Comparison of ENCODE assay signal across 12 cellular contexts in the genomic region with DNA sequence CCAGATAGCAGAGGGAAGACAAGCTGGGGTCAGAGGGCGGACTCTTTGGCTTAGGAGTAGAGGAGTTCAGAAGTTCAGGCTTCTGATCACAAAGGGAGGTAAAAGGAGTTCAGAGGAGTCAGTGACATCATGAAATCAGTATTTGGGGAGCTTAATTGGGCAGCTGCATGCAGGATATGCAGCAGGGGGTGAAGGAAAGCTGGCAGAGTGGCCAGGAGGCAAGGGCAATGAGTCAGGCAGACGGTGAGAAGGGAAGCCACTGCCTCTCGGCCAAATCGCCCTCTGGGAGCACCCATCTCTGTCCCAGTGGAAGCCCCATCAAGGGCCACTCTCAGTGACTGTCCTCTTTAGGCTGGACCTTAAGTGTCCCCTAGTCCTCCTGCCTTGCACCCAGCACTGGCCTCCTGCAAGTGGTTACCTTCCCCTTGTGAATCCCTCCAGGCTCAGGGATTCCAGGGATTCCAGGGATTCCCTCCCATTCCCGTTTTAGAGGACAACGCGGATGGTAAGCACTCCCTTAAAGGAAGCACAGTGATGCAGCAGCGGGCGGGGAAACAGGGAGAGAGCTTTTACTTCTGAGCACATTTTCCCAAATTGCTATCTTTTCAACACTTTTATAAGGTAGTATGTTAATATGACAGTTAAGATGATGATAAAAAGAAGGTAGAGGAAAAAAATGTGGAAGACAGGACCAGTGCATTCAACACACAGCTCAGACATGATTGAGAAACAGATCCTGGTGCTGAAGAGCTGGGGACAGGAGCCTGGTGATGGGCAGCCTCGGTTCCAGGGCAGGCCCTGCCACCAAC.
DNase-seq lines count a peak whose midpoint lies in the region; TF ChIP-seq lines count a peak whose summit lies in the region.
"Had no signal": no experiment of that assay in that cellular context is flagged by ENCODE, and none has a peak within 500 bp of the region (broad histone marks: within the 10 kb centered on the region; RNA-seq: fewer than 3 reads in every experiment).

No MANE protein-coding gene starts in this region.

- peaks cover 17% of the 10 kb centered on the region; the same call in 1 of the 2 replicates for H3F3A ChIP-seq in PC-9 (ENCODE audit: insufficient read depth, low read depth)

- TF ChIP-seq EP300 in sigmoid colon (IDR thresholded peaks at IDR 0.05): no peak

- H3K27ac ChIP-seq in PC-9 (peak overlapping the region; percentile 57), sigmoid colon (peak overlapping the region; percentile 46 to 86 (median 76))
- H3K27ac ChIP-seq: colonic mucosa, SK-N-MC, skin epidermis had no signal

- 70% methylated on average over 10 of the region's 10 CpGs for WGBS in sigmoid colon, 2 donors

- TF ChIP-seq CTCF in PC-9 (conservative IDR thresholded peaks at IDR 0.05) (no peak), foreskin fibroblast (IDR thresholded peaks at IDR 0.05; ENCODE audit: low read depth, low read length) (no peak), sigmoid colon (IDR thresholded peaks at IDR 0.05) (no peak)

- H2AFZ ChIP-seq in PC-9: peak overlapping the region; percentile 60; the same call in 1 of the 2 replicates

- BruUV-seq in PC-9 (replicated peaks; lab: Mats Ljungman, UMichigan): no TSS peak

- peaks cover 34% of the 10 kb centered on the region for H3K4me1 ChIP-seq in PC-9 (replicated peaks; ENCODE audit: insufficient read depth)
- peaks cover 0 to 62% (median 59%) of the 10 kb centered on the region in 4 donors for H3K4me1 ChIP-seq in sigmoid colon

- CTCF ChIA-PET in PC-9 (lab: Charles Lee): no interaction called here

- POLR2A ChIA-PET in PC-9 (lab: Charles Lee; ENCODE audit: unreplicated experiment): interaction anchor here (0.6 to 1.0 kb wide), 2 partner anchors 18 to 72 kb away, joined by 4 to 8 read pairs; no protein-coding TSS in a partner anchor

- no peaks in the 10 kb centered on the region for H3K9me3 ChIP-seq in PC-9 (ENCODE audit: insufficient read depth, low read depth)
- H3K9me3 ChIP-seq in sigmoid colon: no peaks in the 10 kb centered on the region
- H3K9me3 ChIP-seq: colonic mucosa had no signal

- DNase-seq in GM04504 (ENCODE audit: low read depth) (peak; percentile 24), PC-9 (peak; percentile 52 to 79), foreskin fibroblast (peak; percentile 53 to 70), sigmoid colon (no peak), middle frontal gyrus (ENCODE audit: extremely low spot score, low spot score) (no peak), NCI-H510A treated with DMSO at 0.1 percent for 48 hours (lab: John Stamatoyannopoulos, UW) (no peak), T-helper 9 cell (no peak)
- DNase-seq in activated naive CD4-positive, alpha-beta T cell (lab: John Stamatoyannopoulos, UW): no peak
- DNase-seq: colonic mucosa, NCI-H2081 treated with DMSO at 0.1 percent for 48 hours had no signal

- no peak for TF ChIP-seq POLR2A in sigmoid colon (IDR thresholded peaks at IDR 0.05)

- intact Hi-C loops in PC-9 (cut with micrococcal nuclease; ENCODE audit: unreplicated experiment): no loop called here
- intact Hi-C loops in sigmoid colon (cut with DNase I): loop anchor here (5.0 kb wide), 1 partner anchor 323 kb away; no protein-coding TSS in a partner anchor

- H3K4me2 ChIP-seq in PC-9: peak overlapping the region; percentile 74

- no peaks in the 10 kb centered on the region; the same call in 1 of the 2 replicates for H4K20me1 ChIP-seq in PC-9 (ENCODE audit: insufficient read depth)

- H3K79me2 ChIP-seq in PC-9 (ENCODE audit: low read depth): no peaks in the 10 kb centered on the region

- no peaks in the 10 kb centered on the region for H3K9me2 ChIP-seq in PC-9 (ENCODE audit: insufficient read depth)

- H3K4me3 ChIP-seq in PC-9 (no peak overlapping the region; the same call in 1 of the 2 replicates), foreskin fibroblast (ENCODE audit: low read depth in 1 of 2, low read length in 2 of 2) (no peak overlapping the region), sigmoid colon (no peak overlapping the region)
- H3K4me3 ChIP-seq: colonic mucosa, SK-N-MC, skin epidermis had no signal

- H3K27me3 ChIP-seq in PC-9 (ENCODE audit: insufficient read depth, low read depth) (no peaks in the 10 kb centered on the region), sigmoid colon (no peaks in the 10 kb centered on the region)
- H3K27me3 ChIP-seq: colonic mucosa had no signal

- H3K36me3 ChIP-seq in PC-9 (ENCODE audit: low read depth): no peaks in the 10 kb centered on the region
- H3K36me3 ChIP-seq in sigmoid colon: no peaks in the 10 kb centered on the region
- H3K36me3 ChIP-seq: colonic mucosa had no signal

Comparison
In these comparisons a context has a peak if more than half of its experiments do, and no peak if none do; other contexts are left out.
1. DNase-seq: peak in GM04504 (single experiment), PC-9 (2 of 2) and foreskin fibroblast (2 of 2); none in sigmoid colon (single experiment), activated naive CD4-positive, alpha-beta T cell (0 of 4), middle frontal gyrus (single experiment), NCI-H510A treated with DMSO at 0.1 percent for 48 hours (single experiment) and T-helper 9 cell (single experiment).